26 cellular contexts compared by ENCODE assay signal in genomic region chr2:125444106-125444505, GRCh38.
"Had no signal": no experiment of that assay in that cellular context is flagged by ENCODE, and none has a peak within 500 bp of the region (broad histone marks: within the 10 kb centered on the region; RNA-seq: fewer than 3 reads in every experiment).

No MANE protein-coding gene starts in this region.

- H3K4me3 ChIP-seq: colonic mucosa, esophagus squamous epithelium, gastrocnemius medialis, heart right ventricle, left lung, lower lobe of right lung, mucosa of descending colon had no signal

- H3K4me1 ChIP-seq: colonic mucosa, esophagus squamous epithelium, gastrocnemius medialis, heart right ventricle, left lung, lower lobe of right lung had no signal

- ATAC-seq: effector memory CD8-positive, alpha-beta T cell; esophagus mucosa; gastrocnemius medialis; heart right ventricle; left cardiac atrium; left lung; left ventricle myocardium superior; lower lobe of right lung; mucosa of descending colon had no signal

- H3K27me3 ChIP-seq: colonic mucosa, esophagus squamous epithelium, gastrocnemius medialis, heart right ventricle, left lung had no signal

- DNase-seq: colonic mucosa; cortex of kidney; effector CD8-positive, alpha-beta T cell; effector memory CD8-positive, alpha-beta T cell; endodermal cell; erythroblast; esophagus squamous epithelium; foreskin fibroblast; foreskin melanocyte; gastrocnemius medialis; glutamatergic neuron; head of caudate nucleus; heart right ventricle; hippocampal formation; left cardiac atrium; left lung; left ventricle myocardium superior; lower lobe of right lung; mesenchymal stem cell; mucosa of descending colon; naive B cell had no signal

- FAIRE-seq: endometrium, islet of Langerhans, keratinocyte had no signal

- H3K36me3 ChIP-seq: colonic mucosa, esophagus squamous epithelium, gastrocnemius medialis, heart right ventricle, left lung, lower lobe of right lung had no signal

- H3K9me3 ChIP-seq: colonic mucosa, esophagus squamous epithelium, gastrocnemius medialis, left lung, lower lobe of right lung, mucosa of descending colon had no signal

- H3K27ac ChIP-seq: colonic mucosa, epithelial cell of prostate, esophagus squamous epithelium, gastrocnemius medialis, heart right ventricle, left lung, lower lobe of right lung had no signal
